Comparison of ENCODE assay signal across 7 cellular contexts in genomic region chr3:123979525-123980481, GRCh38. TPM values are rescaled to one million over a fixed set of nuclear protein-coding genes. Genes with fewer than 3 reads are reported as not detected.
A peak's percentile ranks its signal among the peaks of the same experiment; 100 is the strongest.
DNase-seq lines count a peak whose midpoint lies in the region; ATAC-seq and TF ChIP-seq lines count a peak whose summit lies in the region.
"Not testable (repeated sequence)": the region's sequence is repeated elsewhere in the genome, so short reads cannot be mapped to it uniquely, and the experiment has no call there.

No MANE protein-coding gene starts in this region.

- not testable (repeated sequence) for H3K27ac ChIP-seq in endodermal cell (ENCODE audit: low read depth, low read length)

- H3K4me3 Mint-ChIP-seq in activated T-cell treated with anti-CD3 and anti-CD28 coated beads, Interleukin-2, amount 50 U/mL, for 4 hours = not testable (repeated sequence)
- H3K4me3 Mint-ChIP-seq in endodermal cell (peak overlapping the region; percentile 53), progenitor cell of endocrine pancreas (ENCODE audit: low read depth) (peak overlapping the region; percentile 53)

- peak; percentile 80 for TF ChIP-seq CTCF in endodermal cell (conservative IDR thresholded peaks at IDR 0.05)
- TF ChIP-seq CTCF in progenitor cell of endocrine pancreas (IDR thresholded peaks at IDR 0.05; ENCODE audit: unreplicated experiment) = peak; percentile 78

- not testable (repeated sequence) for H3K27ac Mint-ChIP-seq in endodermal cell, progenitor cell of endocrine pancreas

- not testable (repeated sequence) for H3K4me1 Mint-ChIP-seq in activated T-cell treated with anti-CD3 and anti-CD28 coated beads, Interleukin-2, amount 50 U/mL, for 4 hours (ENCODE audit: low read depth); endodermal cell; progenitor cell of endocrine pancreas (ENCODE audit: low read depth)

- not testable (repeated sequence) for H3K36me3 ChIP-seq in endodermal cell (ENCODE audit: control insufficient read depth, insufficient read depth, low read length)

- not testable (repeated sequence) for H3K9me3 ChIP-seq in endodermal cell (ENCODE audit: control insufficient read depth, low read length)

- H3K4me1 ChIP-seq in endodermal cell (ENCODE audit: control insufficient read depth, insufficient read depth, low read length) = not testable (repeated sequence)

- ATAC-seq in activated T-cell treated with anti-CD3 and anti-CD28 coated beads, Interleukin-2, amount 50 U/mL, for 4 hours = peak; percentile 87

- peak overlapping the region; percentile 69 for H3K4me3 ChIP-seq in endodermal cell (ENCODE audit: low read length)

- H3K27me3 Mint-ChIP-seq in activated T-cell treated with anti-CD3 and anti-CD28 coated beads, Interleukin-2, amount 50 U/mL, for 4 hours (ENCODE audit: low read depth) = peaks cover 38% of the 10 kb centered on the region
- peaks cover 29% of the 10 kb centered on the region for H3K27me3 Mint-ChIP-seq in endodermal cell (ENCODE audit: insufficient read depth)
- peaks cover 44% of the 10 kb centered on the region for H3K27me3 Mint-ChIP-seq in progenitor cell of endocrine pancreas

- WGBS in endodermal cell (ENCODE audit: insufficient coverage in 1 of 2, insufficient read length in 1 of 2), 2 experiments = 31 to 34% methylated on average over 13 to 25 of the region's 29 CpGs

- peaks cover 19% of the 10 kb centered on the region for H3K27me3 ChIP-seq in endodermal cell (ENCODE audit: control insufficient read depth, insufficient read depth, low read length, poor library complexity, severe bottlenecking)

- not testable (repeated sequence) for H3K9ac ChIP-seq in endodermal cell (ENCODE audit: extremely low read depth, low read length, poor library complexity, severe bottlenecking)

- H3K9me3 Mint-ChIP-seq in activated T-cell treated with anti-CD3 and anti-CD28 coated beads, Interleukin-2, amount 50 U/mL, for 4 hours; endodermal cell; progenitor cell of endocrine pancreas (ENCODE audit: low read depth): not testable (repeated sequence)

- H3K36me3 Mint-ChIP-seq in activated T-cell treated with anti-CD3 and anti-CD28 coated beads, Interleukin-2, amount 50 U/mL, for 4 hours (ENCODE audit: insufficient read depth); endodermal cell (ENCODE audit: low read depth); progenitor cell of endocrine pancreas (ENCODE audit: insufficient read depth): not testable (repeated sequence)

- peak; percentile 62 for DNase-seq in ELR (ENCODE audit: low read depth)
- DNase-seq in LHCN-M2 (ENCODE audit: low read depth) = peak; percentile 46
- DNase-seq in NOMO-1 treated with dmso at 0.1 percent for 144 hours (lab: John Stamatoyannopoulos, UW; ENCODE audit: unreplicated experiment) = peak; percentile 8
- DNase-seq in activated T-cell treated with anti-CD3 and anti-CD28 coated beads, Interleukin-2, amount 50 U/mL, for 4 hours = peak; percentile 6
- peak; percentile 74 for DNase-seq in endodermal cell
- DNase-seq in islet precursor cell = peak; percentile 75
- peak; percentile 20 for DNase-seq in progenitor cell of endocrine pancreas (ENCODE audit: low spot score, unreplicated experiment)

RNA-seq across cellular contexts. Expression of gene ROPN1, which starts 12.1 kb away (rescaled TPM):
- not detected in 2 replicates for total RNA-seq in LHCN-M2 (2014; rRNA removed)
- not detected for polyA plus RNA-seq in LHCN-M2 (2012)
- total RNA-seq in activated T-cell treated with anti-CD3 and anti-CD28 coated beads, Interleukin-2, amount 50 U/mL, for 4 hours = not detected
- total RNA-seq in endodermal cell = not detected
- not detected for polyA plus RNA-seq in endodermal cell (2013, experiment 1 of 2)
- not detected for polyA plus RNA-seq in endodermal cell (2013, experiment 2 of 2)
- total RNA-seq in progenitor cell of endocrine pancreas = not detected in 2 replicates

RNA-seq across cellular contexts. Expression of gene CCDC14, which starts 18.8 kb away (rescaled TPM):
- 50.4 and 60.9 TPM in 2 replicates for total RNA-seq in LHCN-M2 (2014; rRNA removed)
- polyA plus RNA-seq in LHCN-M2 (2012) = 12.2 TPM
- 10 to 100 TPM; 20.0 to 22.6 (median 20.5) TPM for total RNA-seq in activated T-cell treated with anti-CD3 and anti-CD28 coated beads, Interleukin-2, amount 50 U/mL, for 4 hours
- 10 to 100 TPM; 88.3 to 99.4 TPM for total RNA-seq in endodermal cell
- polyA plus RNA-seq in endodermal cell (2013, experiment 1 of 2) = 121 TPM
- polyA plus RNA-seq in endodermal cell (2013, experiment 2 of 2) = 111 TPM
- 114 and 121 TPM in 2 replicates for total RNA-seq in progenitor cell of endocrine pancreas

RNA-seq across cellular contexts. Expression of gene KALRN, which starts 53.4 kb away (rescaled TPM):
- total RNA-seq in LHCN-M2 (2014; rRNA removed) (1.0 and 2.4 TPM in 2 replicates), endodermal cell (10 to 100 TPM; 17.2 to 18.4 TPM), progenitor cell of endocrine pancreas (76.4 and 85.0 TPM in 2 replicates)
- 1.00 TPM for polyA plus RNA-seq in LHCN-M2 (2012)
- total RNA-seq in activated T-cell treated with anti-CD3 and anti-CD28 coated beads, Interleukin-2, amount 50 U/mL, for 4 hours = 1 to 10 TPM; 1.1 to 1.5 (median 1.4) TPM
- polyA plus RNA-seq in endodermal cell (2013, experiment 1 of 2) = 24.4 TPM
- 28.6 TPM for polyA plus RNA-seq in endodermal cell (2013, experiment 2 of 2)

Comparison
In these comparisons a context has a peak if more than half of its experiments do, and no peak if none do; other contexts are left out.
1. DNase-seq: peak in every context shown above with its lines; median percentile 75 in islet precursor cell; 74 in endodermal cell; 62 in ELR; 46 in LHCN-M2; 20 in progenitor cell of endocrine pancreas; 8 in NOMO-1 treated with dmso at 0.1 percent for 144 hours; 6 in activated T-cell treated with anti-CD3 and anti-CD28 coated beads, Interleukin-2, amount 50 U/mL, for 4 hours.